11 cellular contexts compared by ENCODE assay signal in the genomic region with DNA sequence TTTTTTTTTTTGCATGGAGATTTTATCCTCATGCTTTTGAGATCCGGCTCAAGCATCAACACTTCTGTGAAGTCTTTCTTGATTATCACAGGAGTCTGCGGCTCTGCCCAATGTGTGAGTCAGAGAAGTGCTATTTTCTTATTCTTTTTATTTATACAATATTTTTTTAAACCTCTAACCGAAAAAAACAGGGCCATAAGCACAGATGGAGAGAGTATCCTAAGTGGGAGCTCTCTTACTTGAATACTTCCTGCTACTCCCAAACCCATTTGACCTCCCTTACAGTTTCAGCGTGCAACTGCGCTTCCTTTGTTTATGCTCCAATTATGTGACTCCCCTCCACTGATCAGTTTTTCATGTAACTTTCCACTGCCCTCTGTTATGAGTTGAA. TPM values are rescaled to one million over a fixed set of nuclear protein-coding genes. Genes with fewer than 3 reads are reported as not detected.
DNase-seq lines count a peak whose midpoint lies in the region; TF ChIP-seq lines count a peak whose summit lies in the region.
"Had no signal": no experiment of that assay in that cellular context is flagged by ENCODE, and none has a peak within 500 bp of the region (broad histone marks: within the 10 kb centered on the region; RNA-seq: fewer than 3 reads in every experiment).

No MANE protein-coding gene starts in this region.

- H3K18ac ChIP-seq in neuronal stem cell (ENCODE audit: low read length): no peak overlapping the region

- H4K8ac ChIP-seq in neuronal stem cell (ENCODE audit: low read depth, low read length): no peak overlapping the region

- POLR2A ChIA-PET in BJ (lab: Charles Lee): interaction anchor here (0.5 to 0.7 kb wide), 2 partner anchors 11 to 350 kb away, joined by 6 to 18 read pairs; no protein-coding TSS in a partner anchor

- intact Hi-C loops in dorsolateral prefrontal cortex (cut with DNase I): loop anchor here (5.0 to 10.0 kb wide), 4 partner anchors 37 to 322 kb away; no protein-coding TSS in a partner anchor

- no peak overlapping the region for H2BK5ac ChIP-seq in neuronal stem cell (ENCODE audit: low read length)

- H3K4me1 ChIP-seq in Loucy (ENCODE audit: insufficient read depth, low read length, poor library complexity, severe bottlenecking) (peaks cover 60% of the 10 kb centered on the region), neuronal stem cell (ENCODE audit: control insufficient read depth in 2 of 2, insufficient read depth in 1 of 2, low read depth in 1 of 2, low read length in 2 of 2) (peaks cover 0 to 13% of the 10 kb centered on the region in 2 donors)
- H3K4me1 ChIP-seq: testis had no signal

- H3K79me1 ChIP-seq in neuronal stem cell (ENCODE audit: low read depth, low read length): no peaks in the 10 kb centered on the region

- peak; percentile 65 for DNase-seq in BJ (ENCODE audit: low read depth)
- no peak for DNase-seq in dorsolateral prefrontal cortex
- no peak for DNase-seq in neuronal stem cell (ENCODE audit: low spot score)
- DNase-seq in RPMI8226: no peak
- DNase-seq in HuH-7 (ENCODE audit: low spot score): no peak
- no peak for DNase-seq in HuH-7.5 (ENCODE audit: low spot score)
- DNase-seq in pons (ENCODE audit: low spot score): no peak
- DNase-seq: DND-41, islet precursor cell, testis had no signal

- no CpG with 5 or more reads among the region's 5 CpGs for WGBS in neuronal stem cell (ENCODE audit: extremely low coverage in 2 of 2, insufficient read length in 2 of 2, insufficient replicate concordance in 1 of 2), 2 donors

- H3K27ac ChIP-seq in dorsolateral prefrontal cortex (peak overlapping the region in 35 of 59 donors; percentile 2 to 69 (median 27)), neuronal stem cell (replicated peaks; ENCODE audit: low read length) (no peak overlapping the region)
- H3K27ac ChIP-seq: testis had no signal

- CTCF ChIA-PET in BJ (lab: Yijun Ruan, JAX): interaction anchor here (1.1 to 2.5 kb wide), 6 partner anchors 9 to 316 kb away, joined by 3 to 12 read pairs (median 4); no protein-coding TSS in a partner anchor

- no peaks in the 10 kb centered on the region for H3K9me2 ChIP-seq in Loucy (replicated peaks; ENCODE audit: low read depth, low read length)

- H2BK12ac ChIP-seq in neuronal stem cell (ENCODE audit: low read length): no peak overlapping the region

- no peak overlapping the region for H3K14ac ChIP-seq in neuronal stem cell (ENCODE audit: low read length)

- H2BK15ac ChIP-seq in neuronal stem cell (ENCODE audit: low read length): no peak overlapping the region

- no peaks in the 10 kb centered on the region for H3K9me3 ChIP-seq in Loucy (ENCODE audit: insufficient read depth, low read depth, low read length)
- H3K9me3 ChIP-seq in neuronal stem cell (replicated peaks in 1 of 2; ENCODE audit: control insufficient read depth in 2 of 2, insufficient read depth in 1 of 2, low read depth in 1 of 2, low read length in 2 of 2): no peaks in the 10 kb centered on the region
- H3K9me3 ChIP-seq: testis had no signal

- H3K27me3 ChIP-seq in BJ (ENCODE audit: control insufficient read depth, insufficient read depth, low read length) (no peaks in the 10 kb centered on the region), Loucy (ENCODE audit: insufficient read depth, low read length, poor library complexity, severe bottlenecking) (no peaks in the 10 kb centered on the region), dorsolateral prefrontal cortex (no peaks in the 10 kb centered on the region), neuronal stem cell (ENCODE audit: control insufficient read depth in 3 of 3, insufficient read depth in 3 of 3, low read depth in 1 of 3, low read length in 3 of 3) (no peaks in the 10 kb centered on the region)
- H3K27me3 ChIP-seq: testis had no signal

- H4K20me1 ChIP-seq in Loucy (ENCODE audit: insufficient read depth, low read length, poor library complexity, severe bottlenecking): no peaks in the 10 kb centered on the region

- H2AK5ac ChIP-seq in neuronal stem cell (ENCODE audit: low read depth, low read length): no peak overlapping the region

- no peak overlapping the region for H3K4ac ChIP-seq in neuronal stem cell (ENCODE audit: low read length)

- no peaks in the 10 kb centered on the region for H3F3A ChIP-seq in Loucy (ENCODE audit: low read depth)

- H2BK120ac ChIP-seq in neuronal stem cell (ENCODE audit: low read depth, low read length): no peak overlapping the region

- H3K9ac ChIP-seq in Loucy (ENCODE audit: low read depth, low read length, poor library complexity, severe bottlenecking) (peak overlapping the region; percentile 43), neuronal stem cell (ENCODE audit: low read depth, low read length, poor library complexity) (no peak overlapping the region)

- H3K4me3 ChIP-seq in BJ (ENCODE audit: low read depth, low read length) (no peak overlapping the region), Loucy (ENCODE audit: low read length, poor library complexity, severe bottlenecking) (peak overlapping the region; percentile 57), dorsolateral prefrontal cortex (no peak overlapping the region), neuronal stem cell (ENCODE audit: low read length in 2 of 2) (no peak overlapping the region)
- H3K4me3 ChIP-seq: testis had no signal

- H2AFZ ChIP-seq in Loucy (ENCODE audit: low read length): no peak overlapping the region
- H2AFZ ChIP-seq in neuronal stem cell (ENCODE audit: low read length): peak overlapping the region; percentile 2

- H3K79me2 ChIP-seq in Loucy (ENCODE audit: insufficient read depth, low read length): no peaks in the 10 kb centered on the region

- TF ChIP-seq CTCF in BJ (IDR thresholded peaks at IDR 0.05; ENCODE audit: insufficient read depth, low read depth, low read length) (no peak), Loucy (conservative IDR thresholded peaks at IDR 0.05; ENCODE audit: low read length) (no peak), dorsolateral prefrontal cortex (IDR thresholded peaks at IDR 0.05 in 54 of 56, conservative IDR thresholded peaks at IDR 0.05 in 2 of 56; ENCODE audit: low read depth in 1 of 56, partially characterized antibody in 56 of 56) (no peak)

- no peak overlapping the region for H4K91ac ChIP-seq in neuronal stem cell (ENCODE audit: low read depth, low read length, poor library complexity)

- H3K36me3 ChIP-seq in BJ (ENCODE audit: control insufficient read depth, insufficient read depth, low read length) (no peaks in the 10 kb centered on the region), Loucy (ENCODE audit: insufficient read depth, low read length) (no peaks in the 10 kb centered on the region), neuronal stem cell (replicated peaks in 1 of 2; ENCODE audit: control insufficient read depth in 2 of 2, insufficient read depth in 2 of 2, low read length in 2 of 2) (no peaks in the 10 kb centered on the region)

- H3K23ac ChIP-seq in neuronal stem cell (ENCODE audit: low read depth, low read length, poor library complexity): no peak overlapping the region

- H3K4me2 ChIP-seq in Loucy (ENCODE audit: low read depth, low read length, poor library complexity, severe bottlenecking) (peak overlapping the region; percentile 91), neuronal stem cell (ENCODE audit: insufficient read depth, low read length, poor library complexity, severe bottlenecking) (no peak overlapping the region)

RNA-seq across cellular contexts. Expression of gene ATXN1, which starts 8.7 kb away (rescaled TPM):
- polyA plus RNA-seq in BJ (2011; rRNA removed): 25.2 and 60.2 TPM in 2 replicates
- polyA minus RNA-seq in BJ (2011; rRNA and poly(A)+ RNA removed): 57.5 and 62.3 TPM in 2 replicates
- total RNA-seq in dorsolateral prefrontal cortex: 100 to 1,000 TPM; 131 to 255 (median 189) TPM
- 1.3 TPM for polyA plus RNA-seq in neuronal stem cell (2013, experiment 1 of 2)
- polyA plus RNA-seq in neuronal stem cell (2013, experiment 2 of 2): 1.9 TPM
